8 cellular contexts compared by ENCODE assay signal in the genomic region with DNA sequence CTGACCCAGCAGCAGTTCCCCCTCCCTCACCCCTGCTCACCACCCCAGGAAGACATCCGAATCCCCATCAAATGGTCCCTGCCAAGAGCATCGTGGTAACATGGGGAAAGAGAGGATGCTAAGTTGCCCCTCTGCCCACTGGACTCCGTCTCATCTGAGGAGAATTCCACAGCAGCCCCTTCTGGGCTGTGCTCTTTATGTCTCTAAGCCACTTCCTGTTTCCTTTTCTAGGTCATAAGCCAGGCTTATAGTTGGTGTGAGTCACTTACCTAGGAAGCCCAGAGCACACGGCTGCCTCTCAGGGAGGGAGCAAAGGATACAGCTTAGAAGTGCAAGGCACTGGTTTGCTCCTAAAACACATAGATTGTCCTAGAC.
DNase-seq lines count a peak whose midpoint lies in the region; ATAC-seq and TF ChIP-seq lines count a peak whose summit lies in the region.

No MANE protein-coding gene starts in this region.

- no peaks in the 10 kb centered on the region for H3K36me3 ChIP-seq in thymus (ENCODE audit: control insufficient read depth, insufficient read depth)

- H3K27ac ChIP-seq in right cardiac atrium (ENCODE audit: low read length), result peak overlapping the region; percentile 35
- peak overlapping the region; percentile 91 for H3K27ac ChIP-seq in thymus (ENCODE audit: low read depth)

- TF ChIP-seq CTCF in NB4 (IDR thresholded peaks at IDR 0.05; ENCODE audit: low read depth, low read length), result no peak

- intact Hi-C loops in right cardiac atrium (cut with DNase I), result no loop called here

- TF ChIP-seq POLR2A in GM19099 (IDR thresholded peaks at IDR 0.05; ENCODE audit: extremely low read depth, insufficient read length, low read depth), result peak; percentile 62
- TF ChIP-seq POLR2A in NB4 (IDR thresholded peaks at IDR 0.05; ENCODE audit: extremely low read depth, insufficient read length), result no peak

- 57% methylated on average over 4 of the region's 4 CpGs for WGBS in right cardiac atrium
- WGBS in thymus, result 36% methylated on average over 4 of the region's 4 CpGs

- H3K27me3 ChIP-seq in right cardiac atrium (ENCODE audit: control insufficient read depth, insufficient read depth) (no peaks in the 10 kb centered on the region), thymus (ENCODE audit: control insufficient read depth, insufficient read depth) (no peaks in the 10 kb centered on the region)

- DNase-seq in NB4 (ENCODE audit: low read depth) (peak; percentile 81), activated T-cell treated with anti-CD3 and anti-CD28 coated beads for 48 hours (ENCODE audit: low read depth) (peak; percentile 22), right cardiac atrium (no peak), NAMALWA (ENCODE audit: low spot score) (no peak)

- ATAC-seq in right cardiac atrium, result peak; percentile 36 to 56
- ATAC-seq in HG03175 (IDR thresholded peaks at IDR 0.05; ENCODE audit: unreplicated experiment), result no peak
- ATAC-seq in GM18520 (IDR thresholded peaks at IDR 0.05; ENCODE audit: unreplicated experiment), result no peak

- H3K9me3 ChIP-seq in right cardiac atrium (ENCODE audit: control insufficient read depth, low read length) (no peaks in the 10 kb centered on the region), thymus (ENCODE audit: control insufficient read depth) (no peaks in the 10 kb centered on the region)

- no peak overlapping the region for H3K4me3 ChIP-seq in NB4 (ENCODE audit: low read depth, low read length)
- no peak overlapping the region for H3K4me3 ChIP-seq in right cardiac atrium (ENCODE audit: low read length)
- no peak overlapping the region for H3K4me3 ChIP-seq in thymus (ENCODE audit: low read length)

- H3K4me1 ChIP-seq in right cardiac atrium (ENCODE audit: control insufficient read depth, insufficient read depth, low read length), result peaks cover 11% of the 10 kb centered on the region
- peaks cover 35% of the 10 kb centered on the region for H3K4me1 ChIP-seq in thymus (ENCODE audit: control insufficient read depth, insufficient read depth, low read length)

Comparison
In these comparisons a context has a peak if more than half of its experiments do, and no peak if none do; other contexts are left out.
1. DNase-seq: peak in NB4 (single experiment) and activated T-cell treated with anti-CD3 and anti-CD28 coated beads for 48 hours (single experiment); none in right cardiac atrium (0 of 3) and NAMALWA (single experiment).
2. ATAC-seq: peak in right cardiac atrium (2 of 2); none in HG03175 (single experiment) and GM18520 (single experiment).